ENCODE assay signal across 14 cellular contexts in genomic region chr21:29265690-29266479, GRCh38. TPM values are rescaled to one million over a fixed set of nuclear protein-coding genes. Genes with fewer than 3 reads are reported as not detected.
DNase-seq lines count a peak whose midpoint lies in the region; ATAC-seq and TF ChIP-seq lines count a peak whose summit lies in the region.
"Had no signal": no experiment of that assay in that cellular context is flagged by ENCODE, and none has a peak within 500 bp of the region (broad histone marks: within the 10 kb centered on the region; RNA-seq: fewer than 3 reads in every experiment).

No MANE protein-coding gene starts in this region.

- H3K9me3 ChIP-seq in ovary = no peaks in the 10 kb centered on the region
- H3K9me3 ChIP-seq: left ventricle myocardium inferior, stomach had no signal

- H3K4me3 Mint-ChIP-seq in activated naive CD4-positive, alpha-beta T cell treated with anti-CD3 and anti-CD28 coated beads, Interleukin-2, amount 10 ng/mL, durations not matched to agents 7 days and 5 days = no peak overlapping the region
- H3K4me3 Mint-ChIP-seq in stimulated activated naive CD8-positive, alpha-beta T cell treated with anti-CD3 and anti-CD28 coated beads, Interleukin-15, amount 100 ng/mL, for 72 hours = no peak overlapping the region
- H3K4me3 Mint-ChIP-seq: H9, WTC11 had no signal

- no peaks in the 10 kb centered on the region for H3K36me3 Mint-ChIP-seq in activated naive CD4-positive, alpha-beta T cell treated with anti-CD3 and anti-CD28 coated beads, Interleukin-2, amount 10 ng/mL, durations not matched to agents 7 days and 5 days
- H3K36me3 Mint-ChIP-seq: WTC11 had no signal

- TF ChIP-seq POLR2A in ovary (IDR thresholded peaks at IDR 0.05) = no peak

- intact Hi-C loops in ovary (cut with DNase I) = no loop called here

- WGBS in ovary, 3 donors = 85 to 87% (median 85%) methylated on average over 6 of the region's 6 CpGs

- no peak overlapping the region for H3K4me3 ChIP-seq in ovary
- H3K4me3 ChIP-seq: cardiac muscle cell, left ventricle myocardium inferior, stomach had no signal

- TF ChIP-seq CTCF in foreskin keratinocyte (conservative IDR thresholded peaks at IDR 0.05) (no peak), GM20000 (IDR thresholded peaks at IDR 0.05; ENCODE audit: extremely low read depth, missing control alignments) (no peak), ovary (IDR thresholded peaks at IDR 0.05) (no peak)

- no peak for TF ChIP-seq EP300 in ovary (IDR thresholded peaks at IDR 0.05)

- H3K4me1 ChIP-seq in foreskin keratinocyte = peaks cover 21% of the 10 kb centered on the region
- no peaks in the 10 kb centered on the region for H3K4me1 ChIP-seq in ovary (ENCODE audit: insufficient read depth)
- H3K4me1 ChIP-seq: left ventricle myocardium inferior, stomach had no signal

- peaks cover 2% of the 10 kb centered on the region for H3K9me3 Mint-ChIP-seq in activated naive CD4-positive, alpha-beta T cell treated with anti-CD3 and anti-CD28 coated beads, Interleukin-2, amount 10 ng/mL, durations not matched to agents 7 days and 5 days
- peaks cover 6 to 10% of the 10 kb centered on the region in 2 donors for H3K9me3 Mint-ChIP-seq in stimulated activated naive CD8-positive, alpha-beta T cell treated with anti-CD3 and anti-CD28 coated beads, Interleukin-15, amount 100 ng/mL, for 72 hours
- H3K9me3 Mint-ChIP-seq: H9, WTC11 had no signal

- H3K4me1 Mint-ChIP-seq in activated naive CD4-positive, alpha-beta T cell treated with anti-CD3 and anti-CD28 coated beads, Interleukin-2, amount 10 ng/mL, durations not matched to agents 7 days and 5 days = peaks cover 2% of the 10 kb centered on the region
- peaks cover 11% of the 10 kb centered on the region for H3K4me1 Mint-ChIP-seq in stimulated activated naive CD8-positive, alpha-beta T cell treated with anti-CD3 and anti-CD28 coated beads, Interleukin-15, amount 100 ng/mL, for 72 hours
- H3K4me1 Mint-ChIP-seq: H9, WTC11 had no signal

- no peaks in the 10 kb centered on the region for H3K27me3 ChIP-seq in foreskin keratinocyte
- no peaks in the 10 kb centered on the region for H3K27me3 ChIP-seq in ovary
- H3K27me3 ChIP-seq: cardiac muscle cell, stomach had no signal

- no peaks in the 10 kb centered on the region for H3K36me3 ChIP-seq in ovary
- H3K36me3 ChIP-seq: cardiac muscle cell, left ventricle myocardium inferior, stomach had no signal

- H3K27me3 Mint-ChIP-seq in activated naive CD4-positive, alpha-beta T cell treated with anti-CD3 and anti-CD28 coated beads, Interleukin-2, amount 10 ng/mL, durations not matched to agents 7 days and 5 days = no peaks in the 10 kb centered on the region
- H3K27me3 Mint-ChIP-seq in stimulated activated naive CD8-positive, alpha-beta T cell treated with anti-CD3 and anti-CD28 coated beads, Interleukin-15, amount 100 ng/mL, for 72 hours = no peaks in the 10 kb centered on the region

- H3K27ac Mint-ChIP-seq in activated naive CD4-positive, alpha-beta T cell treated with anti-CD3 and anti-CD28 coated beads, Interleukin-2, amount 10 ng/mL, durations not matched to agents 7 days and 5 days = no peak overlapping the region
- peak overlapping the region; percentile 42 to 87 for H3K27ac Mint-ChIP-seq in stimulated activated naive CD8-positive, alpha-beta T cell treated with anti-CD3 and anti-CD28 coated beads, Interleukin-15, amount 100 ng/mL, for 72 hours
- H3K27ac Mint-ChIP-seq: H9, WTC11 had no signal

- peak; percentile 35 for ATAC-seq in foreskin keratinocyte
- peak; percentile 82 for ATAC-seq in stimulated activated naive CD8-positive, alpha-beta T cell treated with anti-CD3 and anti-CD28 coated beads, Interleukin-15, amount 100 ng/mL, for 72 hours
- ATAC-seq: WTC11 had no signal

- CTCF ChIA-PET in activated naive CD4-positive, alpha-beta T cell treated with anti-CD3 and anti-CD28 coated beads, Interleukin-2, amount 10 ng/mL, durations not matched to agents 7 days and 5 days (lab: Charles Lee) = no interaction called here

- H3K27ac ChIP-seq in foreskin keratinocyte (peak overlapping the region; percentile 77), ovary (no peak overlapping the region)
- H3K27ac ChIP-seq: cardiac muscle cell, left ventricle myocardium inferior, stomach had no signal

- peak; percentile 43 for DNase-seq in activated naive CD4-positive, alpha-beta T cell treated with Interleukin-2 at 50 U/mL for 16 hours
- DNase-seq in activated naive CD4-positive, alpha-beta T cell treated with anti-CD3 and anti-CD28 coated beads, Interleukin-2, amount 10 ng/mL, durations not matched to agents 7 days and 5 days = no peak
- peak; percentile 78 for DNase-seq in M059J (ENCODE audit: low read depth)
- DNase-seq in foreskin keratinocyte = peak in 1 of 2 donors; percentile 51
- DNase-seq in stimulated activated naive CD8-positive, alpha-beta T cell treated with anti-CD3 and anti-CD28 coated beads, Interleukin-15, amount 100 ng/mL, for 72 hours = peak; percentile 8 to 31
- DNase-seq in GM20000 (ENCODE audit: low spot score) = no peak
- no peak for DNase-seq in NCI-H345 treated with DMSO at 0.1 percent for 48 hours (lab: John Stamatoyannopoulos, UW; ENCODE audit: unreplicated experiment)
- DNase-seq in ovary = no peak
- DNase-seq: H9, left ventricle myocardium inferior, RPMI8226, stomach had no signal

RNA-seq across cellular contexts. Expression of gene BACH1, which starts 32.8 kb away (rescaled TPM):
- 25.5 and 38.3 TPM in 2 replicates for total RNA-seq in M059J (2014; rRNA removed; shearing (Covaris generic))
- total RNA-seq in foreskin keratinocyte = 45.6 and 46.9 TPM in 2 replicates
- polyA plus RNA-seq in foreskin keratinocyte = 6.1 and 7.4 TPM in 2 replicates
- total RNA-seq in ovary = 10 to 100 TPM; 32.2 to 77.0 (median 55.1) TPM
- polyA plus RNA-seq in ovary = 10 to 100 TPM; 11.4 to 12.1 TPM

Comparison
In these comparisons a context has a peak if more than half of its experiments do, and no peak if none do; other contexts are left out.
1. DNase-seq: peak in activated naive CD4-positive, alpha-beta T cell treated with Interleukin-2 at 50 U/mL for 16 hours (single experiment), M059J (single experiment) and stimulated activated naive CD8-positive, alpha-beta T cell treated with anti-CD3 and anti-CD28 coated beads, Interleukin-15, amount 100 ng/mL, for 72 hours (2 of 2); none in activated naive CD4-positive, alpha-beta T cell treated with anti-CD3 and anti-CD28 coated beads, Interleukin-2, amount 10 ng/mL, durations not matched to agents 7 days and 5 days (single experiment), GM20000 (single experiment), NCI-H345 treated with DMSO at 0.1 percent for 48 hours (single experiment) and ovary (0 of 5).